8 cellular contexts compared by ENCODE assay signal in the genomic region with DNA sequence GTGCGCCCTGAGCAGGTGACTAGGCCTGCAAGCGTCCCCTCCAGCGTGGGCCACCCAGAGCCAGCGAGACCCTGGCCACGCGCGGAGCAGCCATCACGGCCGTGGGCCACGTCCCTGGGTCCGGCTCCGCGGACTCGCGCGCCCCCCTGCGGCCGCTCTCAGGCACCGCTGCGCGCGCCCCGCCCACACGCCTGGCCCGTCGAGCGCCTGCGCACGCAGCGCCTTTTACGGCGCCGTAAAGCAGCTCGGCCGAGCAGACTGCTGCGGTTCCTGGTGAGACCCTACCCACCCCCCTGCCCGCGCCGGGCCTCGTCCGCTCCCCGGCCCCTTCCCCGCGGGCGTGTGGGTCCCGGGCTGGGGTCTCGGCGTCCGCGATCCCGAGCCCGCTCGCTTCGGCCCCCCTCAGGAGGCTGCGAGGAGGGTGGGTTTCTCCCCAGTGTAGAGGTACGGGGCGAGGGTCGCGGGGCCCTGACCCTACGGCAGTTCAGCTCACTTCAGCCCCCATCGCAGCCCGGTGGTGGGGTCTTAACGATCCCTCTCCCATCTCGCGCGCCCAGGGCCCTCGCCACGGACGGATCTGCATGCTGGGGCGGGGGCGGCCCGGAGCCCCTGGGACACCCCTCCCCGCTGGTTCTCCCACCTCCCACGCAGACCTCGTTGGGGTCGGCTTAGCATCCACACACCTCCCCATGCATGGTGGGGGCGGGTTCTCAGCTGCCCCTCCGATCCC. TPM values are rescaled to one million over a fixed set of nuclear protein-coding genes. Genes with fewer than 3 reads are reported as not detected.
DNase-seq lines count a peak whose midpoint lies in the region; ATAC-seq and TF ChIP-seq lines count a peak whose summit lies in the region.

A gene (plus strand): TSS at position 228 of the 730 bp plus-strand sequence. CDS start 1,421 bp downstream, outside the sequence.

- H3K27me3 Mint-ChIP-seq in natural killer cell treated with Interleukin-12 subunit alpha and Interleukin-12 subunit beta and Interleukin-15 and Interleukin-18, amount 100 ng/mL, for 72 hours, result peaks cover 21 to 23% of the 10 kb centered on the region in 2 donors

- peak; percentile 82 for TF ChIP-seq POLR2A in Raji (IDR thresholded peaks at IDR 0.05; ENCODE audit: insufficient read depth, low read depth, low read length)

- H2AFZ ChIP-seq in KMS-11 (ENCODE audit: low read depth), result peak within 1 kb of the TSS; percentile 93

- peaks cover 27% of the 10 kb centered on the region for H3K27me3 ChIP-seq in KMS-11 (ENCODE audit: insufficient read depth, low read depth)

- peak within 1 kb of the TSS; percentile 70; the same call in 1 of the 2 replicates for H3K9ac ChIP-seq in KMS-11

- H3K4me3 ChIP-seq in KMS-11 (IDR thresholded peaks at IDR 0.05; ENCODE audit: insufficient read depth, low read depth, low read length), result no peak within 1 kb of the TSS
- peak within 1 kb of the TSS; percentile 94 for H3K4me3 ChIP-seq in fibroblast of pulmonary artery (replicated peaks; ENCODE audit: low read depth, low read length)

- H3K27ac Mint-ChIP-seq in natural killer cell treated with Interleukin-12 subunit alpha and Interleukin-12 subunit beta and Interleukin-15 and Interleukin-18, amount 100 ng/mL, for 72 hours, result peak within 1 kb of the TSS; percentile 75 to 79

- no peaks in the 10 kb centered on the region for H3K4me1 ChIP-seq in KMS-11 (ENCODE audit: low read depth, poor library complexity, severe bottlenecking)

- peaks cover 12 to 39% of the 10 kb centered on the region in 2 donors for H3K4me1 Mint-ChIP-seq in natural killer cell treated with Interleukin-12 subunit alpha and Interleukin-12 subunit beta and Interleukin-15 and Interleukin-18, amount 100 ng/mL, for 72 hours (ENCODE audit: low read depth in 2 of 2)

- peak; percentile 8 to 91 (median 72) for DNase-seq in C1 segment of cervical spinal cord (lab: John Stamatoyannopoulos, UW)
- peak; percentile 83 for DNase-seq in activated effector memory CD4-positive, alpha-beta T cell treated with Interleukin-2 at 50 U/mL for 16 hours
- DNase-seq in fibroblast of pulmonary artery (ENCODE audit: low read depth), result peak; percentile 84
- peak; percentile 90 for DNase-seq in natural killer cell treated with Interleukin-12 subunit alpha and Interleukin-12 subunit beta and Interleukin-15 and Interleukin-18, amount 100 ng/mL, for 72 hours (ENCODE audit: low spot score)
- peak; percentile 71 to 90 (median 82) for DNase-seq in stimulated activated naive CD4-positive, alpha-beta T cell (lab: John Stamatoyannopoulos, UW)

- peak; percentile 84 for TF ChIP-seq CTCF in KMS-11 (conservative IDR thresholded peaks at IDR 0.05; ENCODE audit: low read depth, low read length)
- peak; percentile 30 for TF ChIP-seq CTCF in fibroblast of pulmonary artery (IDR thresholded peaks at IDR 0.05; ENCODE audit: low read length, missing control alignments)

- ATAC-seq in GM19328 (IDR thresholded peaks at IDR 0.05; ENCODE audit: unreplicated experiment), result peak; percentile 47
- ATAC-seq in natural killer cell treated with Interleukin-12 subunit alpha and Interleukin-12 subunit beta and Interleukin-15 and Interleukin-18, amount 100 ng/mL, for 72 hours, result peak; percentile 87 to 90

- no peak within 1 kb of the TSS for H3K27ac ChIP-seq in KMS-11

- no peaks in the 10 kb centered on the region for H3K36me3 Mint-ChIP-seq in natural killer cell treated with Interleukin-12 subunit alpha and Interleukin-12 subunit beta and Interleukin-15 and Interleukin-18, amount 100 ng/mL, for 72 hours

- peak within 1 kb of the TSS; percentile 78 for H3K4me2 ChIP-seq in KMS-11

- no peaks in the 10 kb centered on the region for H3K36me3 ChIP-seq in KMS-11 (ENCODE audit: insufficient read depth)

- no peaks in the 10 kb centered on the region for H3K9me3 Mint-ChIP-seq in natural killer cell treated with Interleukin-12 subunit alpha and Interleukin-12 subunit beta and Interleukin-15 and Interleukin-18, amount 100 ng/mL, for 72 hours

- H3K4me3 Mint-ChIP-seq in natural killer cell treated with Interleukin-12 subunit alpha and Interleukin-12 subunit beta and Interleukin-15 and Interleukin-18, amount 100 ng/mL, for 72 hours, result peak within 1 kb of the TSS; percentile 87

- no peaks in the 10 kb centered on the region for H3K79me2 ChIP-seq in KMS-11 (ENCODE audit: insufficient read depth, low read depth)

- H4K20me1 ChIP-seq in KMS-11 (ENCODE audit: insufficient read depth), result no peaks in the 10 kb centered on the region

RNA-seq across cellular contexts. Expression of the gene that starts here (rescaled TPM):
- 10 to 100 TPM; 57.9 to 75.7 TPM for total RNA-seq in natural killer cell treated with Interleukin-12 subunit alpha and Interleukin-12 subunit beta and Interleukin-15 and Interleukin-18, amount 100 ng/mL, for 72 hours
